ENCODE assay signal across 15 cellular contexts in genomic region chr3:124773351-124774304, GRCh38. TPM values are rescaled to one million over a fixed set of nuclear protein-coding genes. Genes with fewer than 3 reads are reported as not detected.
DNase-seq lines count a peak whose midpoint lies in the region; FAIRE-seq and TF ChIP-seq lines count a peak whose summit lies in the region.
"Had no signal": no experiment of that assay in that cellular context is flagged by ENCODE, and none has a peak within 500 bp of the region (broad histone marks: within the 10 kb centered on the region; RNA-seq: fewer than 3 reads in every experiment).

No MANE protein-coding gene starts in this region.

- peak overlapping the region; percentile 64 for H3K4me2 ChIP-seq in astrocyte (ENCODE audit: low read length)

- TF ChIP-seq CTCF in astrocyte (IDR thresholded peaks at IDR 0.05; ENCODE audit: insufficient read depth, low read depth, low read length) (no peak), tibial artery (IDR thresholded peaks at IDR 0.05) (no peak), GM20000 (IDR thresholded peaks at IDR 0.05; ENCODE audit: extremely low read depth, missing control alignments) (no peak)

- H2AFZ ChIP-seq in astrocyte (ENCODE audit: low read depth, low read length), result no peak overlapping the region

- peak; percentile 47 for FAIRE-seq in astrocyte (lab: Jason Lieb, UNC)
- FAIRE-seq: TTC549 had no signal

- peaks cover 46% of the 10 kb centered on the region for H3K4me1 Mint-ChIP-seq in astrocyte (ENCODE audit: low read depth, unreplicated experiment)
- H3K4me1 Mint-ChIP-seq: CD8-positive, alpha-beta memory T cell had no signal

- H3K27me3 ChIP-seq in astrocyte (ENCODE audit: insufficient read depth, low read length) (no peaks in the 10 kb centered on the region), muscle layer of colon (ENCODE audit: control insufficient read depth in 1 of 2, insufficient read depth in 2 of 2, low read length in 2 of 2) (no peaks in the 10 kb centered on the region), tibial artery (no peaks in the 10 kb centered on the region)
- H3K27me3 ChIP-seq: colonic mucosa had no signal

- no peaks in the 10 kb centered on the region for H3K9me3 Mint-ChIP-seq in astrocyte (ENCODE audit: unreplicated experiment)
- H3K9me3 Mint-ChIP-seq: activated naive CD4-positive, alpha-beta T cell treated with anti-CD3 and anti-CD28 coated beads, Interleukin-2, amount 50 U/mL, for 72 hours; CD8-positive, alpha-beta memory T cell; immature natural killer cell had no signal

- H3K27ac ChIP-seq in astrocyte (ENCODE audit: low read depth, low read length) (no peak overlapping the region), muscle layer of colon (ENCODE audit: low read depth, low read length) (peak overlapping the region; percentile 76), tibial artery (peak overlapping the region; percentile 46 to 93)
- H3K27ac ChIP-seq: 22Rv1, colonic mucosa had no signal

- H3K27me3 Mint-ChIP-seq in astrocyte (ENCODE audit: low read depth, unreplicated experiment), result no peaks in the 10 kb centered on the region

- H3K9me3 ChIP-seq in astrocyte (ENCODE audit: insufficient read depth, low read depth, low read length), result no peaks in the 10 kb centered on the region
- H3K9me3 ChIP-seq in muscle layer of colon (ENCODE audit: low read length), result no peaks in the 10 kb centered on the region
- no peaks in the 10 kb centered on the region for H3K9me3 ChIP-seq in tibial artery
- H3K9me3 ChIP-seq: colonic mucosa had no signal

- intact Hi-C loops in tibial artery (cut with DNase I; ENCODE audit: low total_unique reads), result no loop called here

- H3K9ac ChIP-seq in astrocyte (ENCODE audit: low read length) (no peak overlapping the region), muscle layer of colon (ENCODE audit: low read length) (no peak overlapping the region)

- H3K27ac Mint-ChIP-seq in astrocyte (ENCODE audit: unreplicated experiment), result peak overlapping the region; percentile 91
- H3K27ac Mint-ChIP-seq: activated naive CD4-positive, alpha-beta T cell treated with anti-CD3 and anti-CD28 coated beads, Interleukin-2, amount 50 U/mL, for 72 hours; immature natural killer cell had no signal

- H3K36me3 Mint-ChIP-seq in astrocyte (ENCODE audit: low read depth, unreplicated experiment), result peaks cover 23% of the 10 kb centered on the region
- H3K36me3 Mint-ChIP-seq: activated naive CD4-positive, alpha-beta T cell treated with anti-CD3 and anti-CD28 coated beads, Interleukin-2, amount 50 U/mL, for 72 hours; CD8-positive, alpha-beta memory T cell had no signal

- peaks cover 4% of the 10 kb centered on the region for H4K20me1 ChIP-seq in astrocyte (ENCODE audit: insufficient read depth, low read length)

- peaks cover 11% of the 10 kb centered on the region for H3K79me2 ChIP-seq in astrocyte (ENCODE audit: insufficient read depth, low read length)

- H3K4me3 Mint-ChIP-seq in astrocyte (ENCODE audit: unreplicated experiment), result no peak overlapping the region
- H3K4me3 Mint-ChIP-seq: CD8-positive, alpha-beta memory T cell; immature natural killer cell had no signal

- H3K36me3 ChIP-seq in astrocyte (ENCODE audit: insufficient read depth, low read length), result peaks cover 7% of the 10 kb centered on the region
- peaks cover 11% of the 10 kb centered on the region for H3K36me3 ChIP-seq in muscle layer of colon (ENCODE audit: insufficient read depth, low read length)
- peaks cover 3 to 19% (median 10%) of the 10 kb centered on the region in 3 donors for H3K36me3 ChIP-seq in tibial artery
- H3K36me3 ChIP-seq: colonic mucosa had no signal

- DNase-seq in DMS 273 (lab: John Stamatoyannopoulos, UW; ENCODE audit: unreplicated experiment) (peak; percentile 63), DMS 273 treated with DMSO at 0.1 percent for 48 hours (lab: John Stamatoyannopoulos, UW) (no peak), astrocyte (ENCODE audit: low read depth) (no peak), tibial artery (peak in 1 of 2 donors; percentile 20), NCI-H446 treated with DMSO at 0.1 percent for 48 hours (lab: John Stamatoyannopoulos, UW) (no peak), GM20000 (ENCODE audit: low spot score) (no peak)
- no peak for DNase-seq in stimulated activated CD4-positive, alpha-beta T cell treated with anti-CD3 and anti-CD28 coated beads, Interleukin-4, amount 100 ng/mL, for 1 hour
- DNase-seq: CD8-positive, alpha-beta memory T cell; colonic mucosa; immature natural killer cell; SHP77 treated with DMSO at 0.1 percent for 48 hours had no signal

- H3K4me3 ChIP-seq in astrocyte (ENCODE audit: insufficient read depth, low read depth, low read length) (no peak overlapping the region), muscle layer of colon (ENCODE audit: low read depth in 1 of 2, low read length in 2 of 2) (no peak overlapping the region), tibial artery (no peak overlapping the region)
- H3K4me3 ChIP-seq: colonic mucosa had no signal

- H3K4me1 ChIP-seq in astrocyte (ENCODE audit: insufficient read depth, low read length), result peaks cover 33% of the 10 kb centered on the region
- H3K4me1 ChIP-seq in muscle layer of colon (ENCODE audit: insufficient read depth, low read length), result peaks cover 86% of the 10 kb centered on the region
- H3K4me1 ChIP-seq in tibial artery, result peaks cover 0 to 87% (median 71%) of the 10 kb centered on the region in 4 donors
- H3K4me1 ChIP-seq: colonic mucosa had no signal

RNA-seq across cellular contexts. Expression of gene UMPS, which starts 43.4 kb away (rescaled TPM):
- total RNA-seq in astrocyte, result 25.4 and 38.3 TPM in 2 replicates
